Comparison of ENCODE assay signal across 14 cellular contexts in the genomic region with DNA sequence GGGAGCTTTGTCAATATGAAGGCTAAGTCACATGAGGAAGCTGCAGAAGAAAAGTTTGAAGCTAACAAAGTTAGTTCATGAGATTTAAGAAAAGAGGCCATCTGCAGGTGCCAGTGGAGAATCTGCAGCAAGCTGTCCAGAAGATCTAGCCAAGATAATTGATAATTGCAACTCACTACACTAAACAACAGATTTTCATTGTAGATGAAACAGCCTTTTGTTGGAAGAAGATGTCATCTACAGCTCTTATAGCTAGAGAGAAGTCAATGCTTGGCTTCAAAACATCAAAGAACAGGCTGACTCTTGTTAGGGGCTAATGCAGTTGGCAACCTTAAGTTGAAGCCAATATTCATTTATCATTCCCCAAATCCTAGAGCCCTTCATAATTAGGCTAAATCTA.
DNase-seq lines count a peak whose midpoint lies in the region; ATAC-seq lines count a peak whose summit lies in the region.
"Had no signal": no experiment of that assay in that cellular context is flagged by ENCODE, and none has a peak within 500 bp of the region (broad histone marks: within the 10 kb centered on the region; RNA-seq: fewer than 3 reads in every experiment).

No MANE protein-coding gene starts in this region.

- no peak for DNase-seq in caudate nucleus (lab: John Stamatoyannopoulos, UW)
- DNase-seq in globus pallidus (ENCODE audit: low spot score) = peak; percentile 63
- no peak for DNase-seq in substantia nigra (lab: John Stamatoyannopoulos, UW)
- DNase-seq in NCI-H748 (lab: John Stamatoyannopoulos, UW; ENCODE audit: unreplicated experiment) = no peak
- no peak for DNase-seq in NCI-H1930 (lab: John Stamatoyannopoulos, UW)
- DNase-seq: Calu3; CD4-positive, alpha-beta memory T cell; COR-L47; DMS53; DMS79 treated with DMSO at 0.1 percent for 48 hours; GF-D8; GOT3; HFFc6 had no signal

- ATAC-seq in HG03354 (IDR thresholded peaks at IDR 0.05; ENCODE audit: poor library complexity, severe bottlenecking, unreplicated experiment) = no peak

- peak overlapping the region; percentile 5 for H3K27ac ChIP-seq in caudate nucleus (ENCODE audit: low read depth, low read length)
- H3K27ac ChIP-seq in substantia nigra (ENCODE audit: low read depth, low read length, poor library complexity, severe bottlenecking) = peak overlapping the region; percentile 65
